23 cellular contexts compared by ENCODE assay signal in genomic region chr15:25741253-25741575, GRCh38.
DNase-seq lines count a peak whose midpoint lies in the region; ATAC-seq, FAIRE-seq and TF ChIP-seq lines count a peak whose summit lies in the region.
"Had no signal": no experiment of that assay in that cellular context is flagged by ENCODE, and none has a peak within 500 bp of the region (broad histone marks: within the 10 kb centered on the region; RNA-seq: fewer than 3 reads in every experiment).

No MANE protein-coding gene starts in this region.

- H3K9me3 Mint-ChIP-seq in memory B cell = no peaks in the 10 kb centered on the region
- H3K9me3 Mint-ChIP-seq: activated CD4-positive, alpha-beta T cell treated with anti-CD3 and anti-CD28 coated beads, Interleukin-2, amount 10 ng/mL, durations not matched to agents 7 days and 5 days had no signal

- DNase-seq in GM12865 (ENCODE audit: low read depth) (peak; percentile 4), OCI-M1 (lab: John Stamatoyannopoulos, UW) (peak; percentile 29), memory B cell (ENCODE audit: low spot score in 2 of 2) (peak in 1 of 2 donors; percentile 9), SK-N-DZ (ENCODE audit: low spot score) (no peak), urothelium cell line (ENCODE audit: low spot score) (no peak), D721Med (ENCODE audit: insufficient read length, low spot score) (no peak)
- DNase-seq: activated CD4-positive, alpha-beta T cell treated with anti-CD3 and anti-CD28 coated beads, Interleukin-2, amount 10 ng/mL, durations not matched to agents 7 days and 5 days; activated CD8-positive, alpha-beta memory T cell treated with anti-CD3 and anti-CD28 coated beads, Interleukin-2, amount 50 U/mL, for 48 hours; activated gamma-delta T cell treated with Interleukin-2 at 50 U/mL for 16 hours; cerebellar nuclear complex; COR-L47; NCI-H1930; NCI-H446 treated with DMSO at 0.1 percent for 48 hours; NK-92 treated with Interleukin-12 subunit alpha and Interleukin-12 subunit beta, amount 100 ng/mL, for 24 hours; ovary; SHP77; stimulated activated CD4-positive, alpha-beta T cell treated with anti-CD3 and anti-CD28 coated beads, Interleukin-1b, Interleukin-23, amount 100 ng/mL, for 48 hours; T1000; uterus had no signal

- H3K36me3 Mint-ChIP-seq in memory B cell = no peaks in the 10 kb centered on the region

- H3K4me3 ChIP-seq in GM12865 (ENCODE audit: low read depth, low read length) = no peak overlapping the region
- H3K4me3 ChIP-seq: lung, ovary, uterus had no signal

- no peak overlapping the region for H3K4me3 Mint-ChIP-seq in memory B cell
- H3K4me3 Mint-ChIP-seq: activated CD4-positive, alpha-beta T cell treated with anti-CD3 and anti-CD28 coated beads, Interleukin-2, amount 10 ng/mL, durations not matched to agents 7 days and 5 days had no signal

- TF ChIP-seq CTCF in GM12865 (IDR thresholded peaks at IDR 0.05; ENCODE audit: insufficient read depth, low read depth, low read length, missing control alignments) (no peak), D721Med (IDR thresholded peaks at IDR 0.05; ENCODE audit: insufficient read depth, missing control alignments) (no peak)

- H3K27ac Mint-ChIP-seq in memory B cell = no peak overlapping the region
- H3K27ac Mint-ChIP-seq: activated CD4-positive, alpha-beta T cell treated with anti-CD3 and anti-CD28 coated beads, Interleukin-2, amount 10 ng/mL, durations not matched to agents 7 days and 5 days had no signal

- FAIRE-seq in urothelium cell line (lab: Jason Lieb, UNC) (no peak), D721Med (lab: Jason Lieb, UNC) (no peak)
- FAIRE-seq: HepG2 had no signal

- peaks cover 14% of the 10 kb centered on the region for H3K4me1 Mint-ChIP-seq in memory B cell

- H3K27me3 Mint-ChIP-seq in memory B cell = peaks cover 2% of the 10 kb centered on the region
- H3K27me3 Mint-ChIP-seq: activated CD4-positive, alpha-beta T cell treated with anti-CD3 and anti-CD28 coated beads, Interleukin-2, amount 10 ng/mL, durations not matched to agents 7 days and 5 days had no signal

- ATAC-seq in HG03139 (IDR thresholded peaks at IDR 0.05; ENCODE audit: unreplicated experiment) (peak; percentile 51), memory B cell (ENCODE audit: low read depth) (peak; percentile 86), HG02840 (IDR thresholded peaks at IDR 0.05; ENCODE audit: low FRiP score, unreplicated experiment) (no peak)
- ATAC-seq: HepG2 had no signal

Comparison
In these comparisons a context has a peak if more than half of its experiments do, and no peak if none do; other contexts are left out.
1. DNase-seq: peak in GM12865 (single experiment) and OCI-M1 (single experiment); none in SK-N-DZ (single experiment), urothelium cell line (single experiment) and D721Med (single experiment).